In the genomic region with DNA sequence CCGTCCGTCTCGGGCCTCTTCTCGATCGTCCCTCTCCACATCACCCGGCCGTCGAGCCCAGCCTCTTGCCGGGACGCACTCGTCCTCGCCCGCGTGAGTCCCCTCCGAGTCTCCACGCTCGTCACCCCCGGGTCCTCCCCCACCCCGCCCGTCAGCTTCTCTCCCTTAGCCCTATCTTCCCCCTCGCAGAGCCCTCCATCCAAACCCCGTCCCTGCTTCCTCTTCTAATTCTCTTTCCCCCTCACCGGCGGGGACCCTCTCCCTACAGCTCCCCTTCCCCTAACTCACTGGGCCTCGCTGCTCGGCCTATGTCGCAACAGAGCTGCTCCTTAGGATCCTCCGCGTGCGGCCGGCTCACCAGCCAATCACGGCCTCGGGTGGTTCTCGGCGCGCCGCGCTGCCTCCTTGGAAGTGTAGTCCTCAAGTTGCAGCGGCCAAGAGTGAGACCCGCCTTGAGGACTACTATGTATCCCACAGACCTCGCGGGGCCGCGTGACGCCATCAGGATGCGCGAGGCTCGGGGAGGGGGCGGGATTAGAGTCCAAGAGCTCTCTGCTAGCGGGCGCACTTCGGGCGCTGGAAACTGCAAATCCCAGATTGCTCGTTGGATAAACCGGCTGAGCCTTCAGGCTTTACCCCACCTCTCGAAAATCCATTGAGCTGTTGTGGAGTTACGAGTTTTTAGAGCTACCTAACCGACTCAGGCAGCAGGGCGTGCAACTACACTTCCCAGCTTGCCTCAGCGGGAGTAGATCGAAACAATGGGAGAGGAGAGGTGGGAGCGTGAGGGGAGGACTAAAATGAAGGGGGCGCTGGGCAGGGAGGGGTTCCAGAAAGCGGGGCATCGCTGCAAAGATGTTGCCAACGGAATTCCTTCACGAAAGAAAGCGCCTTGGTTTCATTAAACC, we compare ENCODE assay signal across 8 cellular contexts. TPM values are rescaled to one million over a fixed set of nuclear protein-coding genes. Genes with fewer than 3 reads are reported as not detected.
DNase-seq lines count a peak whose midpoint lies in the region; ATAC-seq and TF ChIP-seq lines count a peak whose summit lies in the region.

A gene (minus strand): TSS at position 331 of the 908 bp plus-strand sequence. CDS start 747 bp downstream, outside the sequence.

- H3K4me3 ChIP-seq in Jurkat, Clone E6-1 (ENCODE audit: low read length) = peak within 1 kb of the TSS; percentile 89
- H3K4me3 ChIP-seq in PC-9 (peak within 1 kb of the TSS; percentile 70), epithelial cell of proximal tubule (ENCODE audit: low read depth, low read length) (peak within 1 kb of the TSS; percentile 86), mucosa of rectum (ENCODE audit: low read length in 2 of 2) (peak within 1 kb of the TSS; percentile 81 to 93)

- H3K27me3 ChIP-seq in PC-9 (ENCODE audit: insufficient read depth, low read depth) (no peaks in the 10 kb centered on the region), mucosa of rectum (ENCODE audit: control insufficient read depth in 2 of 2, insufficient read depth in 2 of 2, low read length in 2 of 2) (no peaks in the 10 kb centered on the region)

- DNase-seq in DMS153 (lab: John Stamatoyannopoulos, UW) = peak; percentile 97
- DNase-seq in Jurkat, Clone E6-1 (ENCODE audit: low read depth, low spot score) = peak; percentile 97
- peak; percentile 98 to 99 for DNase-seq in PC-9
- DNase-seq in activated T-cell treated with anti-CD3 and anti-CD28 coated beads, Interleukin-2, amount 50 U/mL, for 1 hour = peak; percentile 99
- peak; percentile 89 for DNase-seq in epithelial cell of proximal tubule (ENCODE audit: low read depth)
- DNase-seq in stimulated activated CD8-positive, alpha-beta memory T cell treated with anti-CD3 and anti-CD28 coated beads, Interleukin-4, amount 100 ng/mL, for 48 hours = peak; percentile 100

- BruUV-seq in PC-9 (replicated peaks; lab: Mats Ljungman, UMichigan) = no TSS peak

- TF ChIP-seq CTCF in PC-9 (conservative IDR thresholded peaks at IDR 0.05) (no peak), epithelial cell of proximal tubule (conservative IDR thresholded peaks at IDR 0.05; ENCODE audit: low read depth, low read length) (no peak)

- H3K36me3 ChIP-seq in PC-9 (ENCODE audit: low read depth) (peaks cover 35% of the 10 kb centered on the region), mucosa of rectum (ENCODE audit: control insufficient read depth in 2 of 2, insufficient read depth in 2 of 2, low read length in 2 of 2) (peaks cover 24 to 26% of the 10 kb centered on the region in 2 donors)

- H4K20me1 ChIP-seq in PC-9 (ENCODE audit: insufficient read depth) = no peaks in the 10 kb centered on the region; the same call in 1 of the 2 replicates

- H3K9me3 ChIP-seq in PC-9 (ENCODE audit: insufficient read depth, low read depth) (no peaks in the 10 kb centered on the region), mucosa of rectum (ENCODE audit: control insufficient read depth in 2 of 2, low read length in 2 of 2) (no peaks in the 10 kb centered on the region)

- CTCF ChIA-PET in PC-9 (lab: Charles Lee) = interaction anchor here (0.6 to 2.5 kb wide), 6 partner anchors 17 to 144 kb away, joined by 3 to 23 read pairs (median 3); no protein-coding TSS in a partner anchor

- peak within 1 kb of the TSS; percentile 82 to 83 for H3K9ac ChIP-seq in mucosa of rectum (ENCODE audit: low read depth in 1 of 2, low read length in 2 of 2)

- POLR2A ChIA-PET in PC-9 (lab: Charles Lee; ENCODE audit: unreplicated experiment) = interaction anchor here (0.6 to 1.4 kb wide), 7 partner anchors 14 to 1372 kb away, joined by 3 to 7 read pairs (median 6); no protein-coding TSS in a partner anchor

- H3K9me2 ChIP-seq in PC-9 (ENCODE audit: insufficient read depth) = no peaks in the 10 kb centered on the region

- H3K27ac ChIP-seq in PC-9 (peak within 1 kb of the TSS; percentile 66), mucosa of rectum (ENCODE audit: low read depth in 2 of 2, low read length in 2 of 2) (peak within 1 kb of the TSS; percentile 87 to 89)

- H3K4me2 ChIP-seq in PC-9 = peak within 1 kb of the TSS; percentile 94

- H2AFZ ChIP-seq in PC-9 = peak within 1 kb of the TSS; percentile 87

- H3F3A ChIP-seq in PC-9 (ENCODE audit: insufficient read depth, low read depth) = peaks cover 17% of the 10 kb centered on the region; the same call in 1 of the 2 replicates

- H3K79me2 ChIP-seq in PC-9 (ENCODE audit: low read depth) = peaks cover 23% of the 10 kb centered on the region

- H3K4me1 ChIP-seq in PC-9 (replicated peaks; ENCODE audit: insufficient read depth) (peaks cover 30% of the 10 kb centered on the region), mucosa of rectum (ENCODE audit: control insufficient read depth in 2 of 2, insufficient read depth in 2 of 2, low read length in 2 of 2) (peaks cover 26 to 28% of the 10 kb centered on the region in 2 donors)

- peak; percentile 98 for ATAC-seq in GM21619 (IDR thresholded peaks at IDR 0.05; ENCODE audit: unreplicated experiment)

- intact Hi-C loops in PC-9 (cut with micrococcal nuclease; ENCODE audit: unreplicated experiment) = loop anchor here (1.0 to 5.0 kb wide), 2 partner anchors 115 to 169 kb away; no protein-coding TSS in a partner anchor

RNA-seq across cellular contexts. Expression of the gene that starts here (rescaled TPM):
- 55.4 TPM for polyA plus RNA-seq in Jurkat, Clone E6-1 (2012; ENCODE audit: insufficient read depth, insufficient read length)
- 45.8 and 49.4 TPM in 2 replicates for total RNA-seq in PC-9 (2021)
- total RNA-seq in epithelial cell of proximal tubule = 37.8 and 80.5 TPM in 2 replicates

Comparison
In these comparisons a context has a peak if more than half of its experiments do, and no peak if none do; other contexts are left out.
1. Peak in every context shown above with its lines: DNase-seq, ATAC-seq, H3K4me3 ChIP-seq and H3K27ac ChIP-seq.